In the genomic region with DNA sequence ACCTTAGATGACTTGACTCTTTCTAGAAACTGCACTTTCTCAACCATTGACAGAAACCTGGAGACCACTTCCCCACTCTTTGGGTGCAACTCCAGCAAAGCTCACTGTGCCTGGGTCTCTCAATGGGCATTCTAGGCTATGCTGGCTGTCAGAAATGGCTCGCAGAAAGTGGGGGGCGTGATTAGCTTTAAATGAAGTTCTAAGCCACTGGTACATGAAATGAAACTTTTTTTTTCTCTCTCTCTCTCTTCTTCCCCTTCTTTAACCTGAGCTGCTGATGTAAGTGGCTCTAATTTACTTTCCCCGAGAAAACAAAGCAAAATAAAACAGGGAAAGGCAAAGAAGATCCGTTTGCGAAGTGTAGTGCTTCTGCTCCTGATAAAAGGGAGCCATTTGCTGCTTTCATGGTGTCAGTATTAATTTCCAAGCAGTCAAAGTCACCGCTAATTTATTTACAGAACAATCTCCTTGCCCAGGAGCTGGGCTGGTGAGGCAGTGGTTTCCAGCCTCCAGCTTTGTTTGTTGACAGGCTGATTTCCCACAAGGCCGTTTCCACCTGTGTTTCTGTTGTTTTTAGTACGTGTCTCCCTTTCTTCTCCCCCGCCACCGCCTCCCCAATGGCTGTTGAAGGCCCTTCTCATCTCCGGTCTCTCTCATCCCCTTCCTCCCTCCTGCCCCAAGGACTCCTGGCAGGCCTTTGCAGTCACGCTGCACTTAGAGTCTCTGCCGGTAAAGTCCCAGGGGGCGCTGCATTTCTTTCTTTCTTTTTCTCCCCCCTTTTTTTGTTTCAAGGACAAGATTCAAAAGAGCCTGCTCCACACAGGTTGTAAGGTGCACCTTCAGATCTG, we compare ENCODE assay signal across 12 cellular contexts.
DNase-seq lines count a peak whose midpoint lies in the region; ATAC-seq, FAIRE-seq and TF ChIP-seq lines count a peak whose summit lies in the region.
"Had no signal": no experiment of that assay in that cellular context is flagged by ENCODE, and none has a peak within 500 bp of the region (broad histone marks: within the 10 kb centered on the region; RNA-seq: fewer than 3 reads in every experiment).

No MANE protein-coding gene starts in this region.

- H3K14ac ChIP-seq in H9 (ENCODE audit: insufficient read depth, low read length): peak overlapping the region; percentile 2; the same call in 1 of the 2 replicates

- H3K9me3 Mint-ChIP-seq in H9 (no peaks in the 10 kb centered on the region), memory B cell (no peaks in the 10 kb centered on the region)

- no peak overlapping the region for H3K9ac ChIP-seq in H9 (ENCODE audit: extremely low read depth, insufficient read length, low read length)

- no peak overlapping the region for H3K56ac ChIP-seq in H9 (ENCODE audit: insufficient read length, low read depth, low read length)

- ATAC-seq in memory B cell (ENCODE audit: low read depth) (peak; percentile 92), lower lobe of right lung (no peak)

- peaks cover 7% of the 10 kb centered on the region; the same call in 1 of the 2 replicates for H3K4me1 ChIP-seq in H9 (ENCODE audit: insufficient read depth, low read length)
- no peaks in the 10 kb centered on the region for H3K4me1 ChIP-seq in lower lobe of right lung
- H3K4me1 ChIP-seq: colonic mucosa, right atrium auricular region had no signal

- no peak overlapping the region for H2BK15ac ChIP-seq in H9 (ENCODE audit: low read depth, low read length)

- H3K27me3 ChIP-seq in GM06990 (replicated peaks; ENCODE audit: control insufficient read depth, insufficient read depth, low read length) (no peaks in the 10 kb centered on the region; the same call in 1 of the 2 replicates), H9 (ENCODE audit: insufficient read depth, low read length) (no peaks in the 10 kb centered on the region), lower lobe of right lung (ENCODE audit: low read depth) (peaks cover 11% of the 10 kb centered on the region)
- H3K27me3 ChIP-seq: colonic mucosa, right atrium auricular region had no signal

- H3K27ac Mint-ChIP-seq in H9: no peak overlapping the region
- peak overlapping the region; percentile 90 for H3K27ac Mint-ChIP-seq in memory B cell

- no peaks in the 10 kb centered on the region for H3K23me2 ChIP-seq in H9 (ENCODE audit: insufficient read length, low read depth, low read length, poor library complexity, severe bottlenecking)

- H3K79me1 ChIP-seq in H9 (ENCODE audit: insufficient read depth, low read depth, low read length, poor library complexity, severe bottlenecking): no peaks in the 10 kb centered on the region

- peak overlapping the region; percentile 89 for H2AFZ ChIP-seq in H9 (ENCODE audit: low read length)

- H3K4me3 Mint-ChIP-seq in H9 (no peak overlapping the region), memory B cell (peak overlapping the region; percentile 79)

- no peak overlapping the region for H3T11ph ChIP-seq in H9 (ENCODE audit: low read length)

- FAIRE-seq in urothelium cell line (lab: Jason Lieb, UNC) (no peak), frontal cortex (lab: Jason Lieb, UNC) (no peak)

- H3K36me3 ChIP-seq in GM06990 (ENCODE audit: control insufficient read depth, insufficient read depth, low read length) (no peaks in the 10 kb centered on the region), lower lobe of right lung (no peaks in the 10 kb centered on the region)
- H3K36me3 ChIP-seq: colonic mucosa, right atrium auricular region had no signal

- intact Hi-C loops in lower lobe of right lung (cut with DNase I): no loop called here

- H3K27me3 Mint-ChIP-seq in H9 (ENCODE audit: low read depth) (peaks cover 3% of the 10 kb centered on the region), memory B cell (no peaks in the 10 kb centered on the region)

- TF ChIP-seq CTCF in GM06990 (IDR thresholded peaks at IDR 0.05; ENCODE audit: insufficient read depth, low read length, poor library complexity, severe bottlenecking): peak; percentile 35
- peak; percentile 72 for TF ChIP-seq CTCF in H9 (conservative IDR thresholded peaks at IDR 0.05)
- TF ChIP-seq CTCF in lower lobe of right lung (IDR thresholded peaks at IDR 0.05): no peak

- H4K5ac ChIP-seq in H9 (ENCODE audit: insufficient read length, low read depth, low read length): no peak overlapping the region

- WGBS in H9 (ENCODE audit: extremely low coverage, insufficient read length, low lambda C conversion rate): no CpG with 5 or more reads among the region's 14 CpGs

- no peak overlapping the region for H2BK120ac ChIP-seq in H9 (ENCODE audit: low read depth, low read length, poor library complexity, severe bottlenecking)

- H3K23ac ChIP-seq in H9 (ENCODE audit: insufficient read length, low read depth, low read length): no peak overlapping the region

- H3K9me3 ChIP-seq in H9 (ENCODE audit: control insufficient read depth, low read depth, low read length) (no peaks in the 10 kb centered on the region), lower lobe of right lung (no peaks in the 10 kb centered on the region)
- H3K9me3 ChIP-seq: colonic mucosa, right atrium auricular region had no signal

- H3K4me2 ChIP-seq in H9 (ENCODE audit: insufficient read depth, insufficient read length, low read length): no peak overlapping the region

- H3K79me2 ChIP-seq in H9 (ENCODE audit: insufficient read depth, low read length): no peaks in the 10 kb centered on the region

- peak overlapping the region; percentile 4 for H3K18ac ChIP-seq in H9 (ENCODE audit: insufficient read length, low read depth, low read length)

- H3K4ac ChIP-seq in H9 (ENCODE audit: low read depth, low read length): no peak overlapping the region

- H3K4me3 ChIP-seq in GM06990 (replicated peaks; ENCODE audit: low read depth, low read length) (no peak overlapping the region), lower lobe of right lung (no peak overlapping the region)
- H3K4me3 ChIP-seq: colonic mucosa, right atrium auricular region had no signal

- H3K4me1 Mint-ChIP-seq in H9: peaks cover 13 to 21% of the 10 kb centered on the region in 2 experiments
- peaks cover 22% of the 10 kb centered on the region for H3K4me1 Mint-ChIP-seq in memory B cell

- no peak overlapping the region for H2BK5ac ChIP-seq in H9 (ENCODE audit: insufficient read length, low read length)

- no peak overlapping the region for H4K8ac ChIP-seq in H9 (replicated peaks; ENCODE audit: insufficient read length, low read depth, low read length)

- no peaks in the 10 kb centered on the region for H3K36me3 Mint-ChIP-seq in H9 (ENCODE audit: insufficient read depth in 1 of 3, low read depth in 3 of 3)
- H3K36me3 Mint-ChIP-seq in memory B cell: no peaks in the 10 kb centered on the region

- H2BK20ac ChIP-seq in H9 (ENCODE audit: low read depth, low read length, poor library complexity, severe bottlenecking): no peak overlapping the region

- no peak overlapping the region for H2AK5ac ChIP-seq in H9 (ENCODE audit: insufficient read length, low read length)

- H3K27ac ChIP-seq in H9 (ENCODE audit: insufficient read length, low read depth, low read length) (no peak overlapping the region), lower lobe of right lung (no peak overlapping the region)
- H3K27ac ChIP-seq: colonic mucosa, right atrium auricular region, RWPE1 had no signal

- H4K20me1 ChIP-seq in H9 (ENCODE audit: control insufficient read depth, insufficient read depth, insufficient read length): no peaks in the 10 kb centered on the region

- H2BK12ac ChIP-seq in H9 (ENCODE audit: insufficient read length, low read depth, low read length): no peak overlapping the region

- no peak overlapping the region for H4K91ac ChIP-seq in H9 (ENCODE audit: insufficient read length, low read depth, low read length)

- no peak for DNase-seq in GM06990 (ENCODE audit: extremely low read depth, insufficient read length)
- peak; percentile 75 for DNase-seq in H9
- DNase-seq in SK-N-DZ (ENCODE audit: low spot score): peak; percentile 73
- peak; percentile 26 to 27 for DNase-seq in memory B cell (ENCODE audit: low spot score in 2 of 2)
- DNase-seq in urothelium cell line (ENCODE audit: low spot score): no peak
- no peak for DNase-seq in lower lobe of right lung
- no peak for DNase-seq in frontal cortex (ENCODE audit: low spot score in 2 of 2)
- no peak for DNase-seq in RKO (ENCODE audit: low spot score)
- DNase-seq: colonic mucosa, GF-D8 had no signal

Comparison
In these comparisons a context has a peak if more than half of its experiments do, and no peak if none do; other contexts are left out.
1. DNase-seq: peak in H9 (single experiment), SK-N-DZ (single experiment) and memory B cell (2 of 2); none in GM06990 (single experiment), urothelium cell line (single experiment), lower lobe of right lung (single experiment), frontal cortex (0 of 2) and RKO (single experiment).